ENCODE assay signal across 8 cellular contexts in the genomic region with DNA sequence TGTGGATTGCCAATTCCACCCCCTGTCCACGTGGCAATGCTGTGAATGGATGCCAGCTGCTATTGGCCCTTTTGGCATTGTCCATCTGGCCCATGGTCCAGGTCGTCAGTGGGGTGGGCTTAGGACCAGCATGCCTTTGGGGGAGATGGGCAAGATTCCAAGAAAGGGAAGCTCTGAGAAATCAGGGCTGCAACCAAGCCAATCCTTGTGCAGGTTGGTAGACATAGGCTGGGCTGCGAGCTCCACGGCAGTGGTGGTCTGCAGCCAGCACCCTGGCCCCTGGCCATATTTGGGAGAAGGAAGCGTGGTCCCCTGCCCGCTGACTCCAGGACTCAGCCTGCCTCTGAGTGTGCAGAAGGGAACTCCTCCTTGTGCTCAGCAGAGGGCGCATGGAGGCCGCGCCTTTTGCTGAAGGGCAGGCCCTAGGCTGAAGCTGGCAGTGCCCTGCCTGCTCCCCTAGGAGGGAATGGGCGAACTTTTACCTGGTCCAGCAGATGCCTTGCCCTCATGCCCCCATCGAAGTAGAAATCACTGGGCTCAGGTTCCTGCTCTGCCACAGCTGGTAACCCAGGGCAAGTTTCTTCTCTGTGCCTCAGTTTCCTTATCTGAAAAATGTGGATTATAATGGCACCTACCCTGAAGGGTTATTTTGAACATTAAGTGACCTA. TPM values are rescaled to one million over a fixed set of nuclear protein-coding genes. Genes with fewer than 3 reads are reported as not detected.
A peak's percentile ranks its signal among the peaks of the same experiment; 100 is the strongest.
DNase-seq lines count a peak whose midpoint lies in the region; ATAC-seq and TF ChIP-seq lines count a peak whose summit lies in the region.

No MANE protein-coding gene starts in this region.

- intact Hi-C loops in left cardiac atrium (cut with DNase I) = loop anchor here (2.0 to 10.0 kb wide), 6 partner anchors 72 to 270 kb away; partner anchors contain the start of gene SFXN5 (in 1 of the 2)

- peak; percentile 77 for DNase-seq in GM10248 (ENCODE audit: extremely low spot score)
- DNase-seq in LHCN-M2 (ENCODE audit: low read depth) = peak; percentile 64
- DNase-seq in SK-N-DZ (ENCODE audit: low spot score) = peak; percentile 65
- DNase-seq in adipocyte (ENCODE audit: low read depth) = peak; percentile 87
- peak; percentile 73 for DNase-seq in left cardiac atrium
- peak; percentile 57 for DNase-seq in renal cortical epithelial cell (ENCODE audit: low read depth)

- CTCF ChIA-PET in GM10248 (lab: Yijun Ruan, JAX) = interaction anchor here (0.7 to 9.0 kb wide), 46 partner anchors 9 to 334 kb away, joined by 3 to 150 read pairs (median 6); partner anchors contain the start of genes EMX1, SFXN5 and SMYD5

- peaks cover 10% of the 10 kb centered on the region for H3K36me3 ChIP-seq in adipocyte (ENCODE audit: control insufficient read depth, insufficient read depth, low read length, severe bottlenecking)

- no peaks in the 10 kb centered on the region for H3K9me3 ChIP-seq in adipocyte (ENCODE audit: control insufficient read depth, low read length)

- peaks cover 24% of the 10 kb centered on the region for H3K27me3 ChIP-seq in adipocyte (replicated peaks; ENCODE audit: control insufficient read depth, insufficient read depth, low read length)

- peak; percentile 95 for TF ChIP-seq CTCF in GM10248 (IDR thresholded peaks at IDR 0.05; ENCODE audit: control extremely low read depth, extremely low read depth, low read depth, missing control alignments)

- no peak overlapping the region for H3K9ac ChIP-seq in adipocyte (ENCODE audit: low read length)

- peaks cover 30% of the 10 kb centered on the region for H3K4me1 ChIP-seq in adipocyte (ENCODE audit: control insufficient read depth, insufficient read depth, low read length)

- POLR2A ChIA-PET in GM10248 (lab: Yijun Ruan, JAX) = no interaction called here

- no peak overlapping the region for H3K4me3 ChIP-seq in adipocyte (ENCODE audit: low read length)

- ATAC-seq in GM21825 (IDR thresholded peaks at IDR 0.05; ENCODE audit: unreplicated experiment) (peak; percentile 61), left cardiac atrium (peak; percentile 80 to 81), HG02840 (IDR thresholded peaks at IDR 0.05; ENCODE audit: low FRiP score, unreplicated experiment) (no peak)

RNA-seq across cellular contexts. Expression of gene SPR, which starts 5.4 kb away (rescaled TPM):
- total RNA-seq in LHCN-M2 (2014; rRNA removed) (37.9 and 39.3 TPM in 2 replicates), left cardiac atrium (10 to 100 TPM; 29.2 to 47.7 TPM), renal cortical epithelial cell (51.7 and 62.2 TPM in 2 replicates)
- 31.6 TPM for polyA plus RNA-seq in LHCN-M2 (2012)
- 7.3 and 8.6 TPM in 2 replicates for polyA plus RNA-seq in SK-N-DZ (2014; cell fraction: cytosol; rRNA removed)
- polyA plus RNA-seq in SK-N-DZ (2014; cell fraction: nucleus; rRNA removed) = 3.8 and 5.1 TPM in 2 replicates

RNA-seq across cellular contexts. Expression of gene EMX1, which starts 24.7 kb away (rescaled TPM):
- total RNA-seq in LHCN-M2 (2014; rRNA removed) (not detected in 2 replicates), left cardiac atrium (not detected), renal cortical epithelial cell (0.35 and 5.3 TPM in 2 replicates)
- polyA plus RNA-seq in LHCN-M2 (2012) = not detected
- polyA plus RNA-seq in SK-N-DZ (2014; cell fraction: cytosol; rRNA removed) = not detected in 2 replicates
- polyA plus RNA-seq in SK-N-DZ (2014; cell fraction: nucleus; rRNA removed) = 0.63 TPM in 1 of 2 replicates, not detected in the other
